Comparison of ENCODE assay signal across 36 cellular contexts in genomic region chr12:123807002-123807401, GRCh38.
"Had no signal": no experiment of that assay in that cellular context is flagged by ENCODE, and none has a peak within 500 bp of the region (broad histone marks: within the 10 kb centered on the region; RNA-seq: fewer than 3 reads in every experiment).

No MANE protein-coding gene starts in this region.

- H3K36me3 Mint-ChIP-seq: activated CD4-positive, alpha-beta memory T cell treated with anti-CD3 and anti-CD28 coated beads for 36 hours; activated naive CD4-positive, alpha-beta T cell treated with anti-CD3 and anti-CD28 coated beads, Interleukin-2, amount 10 ng/mL, durations not matched to agents 7 days and 5 days; activated naive CD8-positive, alpha-beta T cell treated with anti-CD3 and anti-CD28 coated beads for 36 hours had no signal

- H3K27me3 ChIP-seq: cardiac muscle cell, Peyer's patch, SJSA1 had no signal

- H3K36me3 ChIP-seq: cardiac muscle cell, Peyer's patch, SJSA1 had no signal

- DNase-seq: activated B cell treated with CpG ODN at 0.5 μM for 24 hours; activated CD4-positive, alpha-beta memory T cell treated with anti-CD3 and anti-CD28 coated beads for 36 hours; activated CD4-positive, alpha-beta T cell treated with anti-CD3 and anti-CD28 coated beads for 4 hours; activated CD4-positive, alpha-beta T cell treated with anti-CD3 and anti-CD28 coated beads, Interleukin-2, amount 50 U/mL, for 1 hour; activated CD4-positive, CD25-positive, alpha-beta regulatory T cell treated with anti-CD3 and anti-CD28 coated beads, Interleukin-2, amount 50 U/mL, for 72 hours; activated CD8-positive, alpha-beta memory T cell treated with anti-CD3 and anti-CD28 coated beads, Interleukin-2, amount 50 U/mL, for 4 hours; activated gamma-delta T cell treated with Interleukin-2 at 50 U/mL for 16 hours; activated naive CD4-positive, alpha-beta T cell treated with anti-CD3 and anti-CD28 coated beads, Interleukin-2, amount 10 ng/mL, durations not matched to agents 7 days and 5 days; activated naive CD8-positive, alpha-beta T cell treated with anti-CD3 and anti-CD28 coated beads for 36 hours; activated T-cell treated with anti-CD3 and anti-CD28 coated beads for 4 hours; activated T-cell treated with anti-CD3 and anti-CD28 coated beads, Interleukin-2, amount 50 U/mL, for 4 hours; amniotic stem cell; aorta; MM.1S; MV-4-11; NCI-H1092; NCI-H1436 treated with DMSO at 0.1 percent for 48 hours; NCI-H1694 treated with DMSO at 0.1 percent for 48 hours; NCI-H2029; NCI-H345; NCI-H526; NCI-H748 treated with DMSO at 0.1 percent for 48 hours; NK-92 treated with Interleukin-12 subunit alpha and Interleukin-12 subunit beta, amount 100 ng/mL, for 24 hours; PC-3; Peyer's patch; RPMI8226; SHP77 treated with DMSO at 0.1 percent for 48 hours; SW 1271; T-helper 1 cell; T-helper 2 cell; T-helper 9 cell had no signal

- H3K4me1 ChIP-seq: Peyer's patch, SJSA1 had no signal

- H3K4me3 ChIP-seq: cardiac muscle cell, Peyer's patch, SJSA1 had no signal

- H3K27ac ChIP-seq: cardiac muscle cell, KMS-11, Peyer's patch, SJSA1, VCaP had no signal

- H3K9me3 Mint-ChIP-seq: activated B cell treated with CpG ODN at 0.5 μM for 24 hours; activated CD4-positive, alpha-beta memory T cell treated with anti-CD3 and anti-CD28 coated beads for 36 hours; activated naive CD4-positive, alpha-beta T cell treated with anti-CD3 and anti-CD28 coated beads, Interleukin-2, amount 10 ng/mL, durations not matched to agents 7 days and 5 days; activated naive CD8-positive, alpha-beta T cell treated with anti-CD3 and anti-CD28 coated beads for 36 hours; activated T-cell treated with anti-CD3 and anti-CD28 coated beads, Interleukin-2, amount 50 U/mL, for 4 hours; activated T-helper 1 cell treated with anti-CD3 and anti-CD28 coated beads, Interleukin-12 subunit alpha, Interleukin-12 subunit beta, Interleukin-2, Interleukin-4 antibody, amounts not matched to agents 30 ng/mL and 10 ng/mL and 1 ng/mL, durations not matched to agents 14 hours and 24 hours and 36 hours had no signal

- H3K9ac ChIP-seq: KMS-11 had no signal

- H3K4me3 Mint-ChIP-seq: activated B cell treated with CpG ODN at 0.5 μM for 24 hours; activated CD4-positive, alpha-beta memory T cell treated with anti-CD3 and anti-CD28 coated beads for 36 hours; activated naive CD4-positive, alpha-beta T cell treated with anti-CD3 and anti-CD28 coated beads, Interleukin-2, amount 10 ng/mL, durations not matched to agents 7 days and 5 days; activated naive CD8-positive, alpha-beta T cell treated with anti-CD3 and anti-CD28 coated beads for 36 hours; activated T-cell treated with anti-CD3 and anti-CD28 coated beads, Interleukin-2, amount 50 U/mL, for 4 hours; activated T-helper 1 cell treated with anti-CD3 and anti-CD28 coated beads, Interleukin-12 subunit alpha, Interleukin-12 subunit beta, Interleukin-2, Interleukin-4 antibody, amounts not matched to agents 30 ng/mL and 10 ng/mL and 1 ng/mL, durations not matched to agents 14 hours and 24 hours and 36 hours had no signal

- H3K4me1 Mint-ChIP-seq: activated B cell treated with CpG ODN at 0.5 μM for 24 hours; activated naive CD4-positive, alpha-beta T cell treated with anti-CD3 and anti-CD28 coated beads, Interleukin-2, amount 10 ng/mL, durations not matched to agents 7 days and 5 days; activated naive CD8-positive, alpha-beta T cell treated with anti-CD3 and anti-CD28 coated beads for 36 hours had no signal

- H3K9me3 ChIP-seq: Peyer's patch, SJSA1 had no signal

- H3K27ac Mint-ChIP-seq: activated B cell treated with CpG ODN at 0.5 μM for 24 hours; activated CD4-positive, alpha-beta memory T cell treated with anti-CD3 and anti-CD28 coated beads for 36 hours; activated naive CD4-positive, alpha-beta T cell treated with anti-CD3 and anti-CD28 coated beads, Interleukin-2, amount 10 ng/mL, durations not matched to agents 7 days and 5 days; activated naive CD8-positive, alpha-beta T cell treated with anti-CD3 and anti-CD28 coated beads for 36 hours; activated T-helper 1 cell treated with anti-CD3 and anti-CD28 coated beads, Interleukin-12 subunit alpha, Interleukin-12 subunit beta, Interleukin-2, Interleukin-4 antibody, amounts not matched to agents 30 ng/mL and 10 ng/mL and 1 ng/mL, durations not matched to agents 14 hours and 24 hours and 36 hours had no signal

- ATAC-seq: activated T-cell treated with anti-CD3 and anti-CD28 coated beads, Interleukin-2, amount 50 U/mL, for 4 hours had no signal

- H3K4me2 ChIP-seq: KMS-11 had no signal
